20 cellular contexts compared by ENCODE assay signal in the genomic region with DNA sequence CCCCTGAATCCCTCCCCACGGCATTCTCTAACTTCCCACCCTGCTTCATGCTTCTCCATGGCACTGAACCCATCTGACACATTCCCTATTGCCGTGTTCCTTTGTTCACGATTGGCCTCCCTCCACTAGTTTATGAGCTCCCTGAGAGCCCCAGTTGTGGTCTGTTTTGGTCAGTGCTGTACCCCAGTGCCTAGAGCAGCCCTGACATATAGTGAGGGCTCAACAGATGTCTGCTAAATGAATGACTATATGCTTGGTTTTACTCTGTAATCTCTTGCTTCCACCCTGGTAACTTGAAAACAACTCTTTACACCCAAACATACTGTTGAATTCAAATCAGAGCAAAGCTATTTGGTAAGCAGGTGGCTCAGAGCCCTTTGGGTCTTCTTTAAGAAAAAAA.
A peak's percentile ranks its signal among the peaks of the same experiment; 100 is the strongest.
DNase-seq lines count a peak whose midpoint lies in the region; ATAC-seq and TF ChIP-seq lines count a peak whose summit lies in the region.
"Had no signal": no experiment of that assay in that cellular context is flagged by ENCODE, and none has a peak within 500 bp of the region (broad histone marks: within the 10 kb centered on the region; RNA-seq: fewer than 3 reads in every experiment).

No MANE protein-coding gene starts in this region.

- no peak overlapping the region for H2BK12ac ChIP-seq in neuronal stem cell (ENCODE audit: low read length)

- peak overlapping the region; percentile 59 for H3K27ac Mint-ChIP-seq in activated naive CD4-positive, alpha-beta T cell treated with anti-CD3 and anti-CD28 coated beads, Interleukin-2, amount 50 U/mL, for 24 hours
- peak overlapping the region; percentile 25 for H3K27ac Mint-ChIP-seq in activated naive CD8-positive, alpha-beta T cell treated with anti-CD3 and anti-CD28 coated beads, Interleukin-2, amount 10 ng/mL, durations not matched to agents 7 days and 5 days
- H3K27ac Mint-ChIP-seq in progenitor cell of endocrine pancreas, result no peak overlapping the region
- H3K27ac Mint-ChIP-seq: T-cell had no signal

- H3K9ac ChIP-seq in neuronal stem cell (ENCODE audit: low read depth, low read length, poor library complexity), result peak overlapping the region; percentile 44
- H3K9ac ChIP-seq: KMS-11 had no signal

- H3K4me3 Mint-ChIP-seq in activated naive CD4-positive, alpha-beta T cell treated with anti-CD3 and anti-CD28 coated beads, Interleukin-2, amount 50 U/mL, for 24 hours, result peak overlapping the region; percentile 83
- no peak overlapping the region for H3K4me3 Mint-ChIP-seq in activated naive CD8-positive, alpha-beta T cell treated with anti-CD3 and anti-CD28 coated beads, Interleukin-2, amount 10 ng/mL, durations not matched to agents 7 days and 5 days
- H3K4me3 Mint-ChIP-seq in progenitor cell of endocrine pancreas (ENCODE audit: low read depth), result no peak overlapping the region
- H3K4me3 Mint-ChIP-seq: T-cell had no signal

- H4K91ac ChIP-seq in neuronal stem cell (ENCODE audit: low read depth, low read length, poor library complexity), result no peak overlapping the region

- no peak overlapping the region for H3K4me3 ChIP-seq in neuronal stem cell (ENCODE audit: low read length in 2 of 2)
- H3K4me3 ChIP-seq: prostate gland, SJSA1, thoracic aorta had no signal

- H3K9me3 ChIP-seq in KOPT-K1 (ENCODE audit: insufficient read depth, low read length, poor library complexity, severe bottlenecking) (no peaks in the 10 kb centered on the region), neuronal stem cell (replicated peaks in 1 of 2; ENCODE audit: control insufficient read depth in 2 of 2, insufficient read depth in 1 of 2, low read depth in 1 of 2, low read length in 2 of 2) (peaks cover 0 to 3% of the 10 kb centered on the region in 2 donors)
- H3K9me3 ChIP-seq: prostate gland, SJSA1, thoracic aorta had no signal

- H3K4me1 Mint-ChIP-seq in activated naive CD4-positive, alpha-beta T cell treated with anti-CD3 and anti-CD28 coated beads, Interleukin-2, amount 50 U/mL, for 24 hours, result peaks cover 75% of the 10 kb centered on the region
- H3K4me1 Mint-ChIP-seq in activated naive CD8-positive, alpha-beta T cell treated with anti-CD3 and anti-CD28 coated beads, Interleukin-2, amount 10 ng/mL, durations not matched to agents 7 days and 5 days, result peaks cover 55% of the 10 kb centered on the region
- no peaks in the 10 kb centered on the region for H3K4me1 Mint-ChIP-seq in progenitor cell of endocrine pancreas (ENCODE audit: low read depth)

- no peak overlapping the region for H3K4ac ChIP-seq in neuronal stem cell (ENCODE audit: low read length)

- no peak overlapping the region for H3K14ac ChIP-seq in neuronal stem cell (ENCODE audit: low read length)

- peaks cover 0 to 16% (median 12%) of the 10 kb centered on the region in 3 experiments for H3K27me3 ChIP-seq in neuronal stem cell (ENCODE audit: control insufficient read depth in 3 of 3, insufficient read depth in 3 of 3, low read depth in 1 of 3, low read length in 3 of 3)
- H3K27me3 ChIP-seq: SJSA1 had no signal

- POLR2A ChIA-PET in activated naive CD8-positive, alpha-beta T cell treated with anti-CD3 and anti-CD28 coated beads, Interleukin-2, amount 10 ng/mL, durations not matched to agents 7 days and 5 days (lab: Charles Lee), result interaction anchor here (0.5 to 1.0 kb wide), 2 partner anchors 19 to 22 kb away, joined by 3 read pairs; no protein-coding TSS in a partner anchor

- no peaks in the 10 kb centered on the region for H3K9me3 Mint-ChIP-seq in activated naive CD4-positive, alpha-beta T cell treated with anti-CD3 and anti-CD28 coated beads, Interleukin-2, amount 50 U/mL, for 24 hours
- H3K9me3 Mint-ChIP-seq in activated naive CD8-positive, alpha-beta T cell treated with anti-CD3 and anti-CD28 coated beads, Interleukin-2, amount 10 ng/mL, durations not matched to agents 7 days and 5 days, result no peaks in the 10 kb centered on the region
- H3K9me3 Mint-ChIP-seq in progenitor cell of endocrine pancreas (ENCODE audit: low read depth), result no peaks in the 10 kb centered on the region
- H3K9me3 Mint-ChIP-seq: CD4-positive, alpha-beta memory T cell; T-cell had no signal

- no peak overlapping the region for H3K23ac ChIP-seq in neuronal stem cell (ENCODE audit: low read depth, low read length, poor library complexity)

- no peak for DNase-seq in activated naive CD4-positive, alpha-beta T cell (lab: John Stamatoyannopoulos, UW)
- DNase-seq in activated naive CD8-positive, alpha-beta T cell treated with anti-CD3 and anti-CD28 coated beads, Interleukin-2, amount 10 ng/mL, durations not matched to agents 7 days and 5 days, result no peak
- DNase-seq in neuronal stem cell (ENCODE audit: low spot score) (no peak), progenitor cell of endocrine pancreas (ENCODE audit: low spot score, unreplicated experiment) (no peak), NCI-H2171 treated with DMSO at 0.1 percent for 48 hours (lab: John Stamatoyannopoulos, UW) (no peak)
- no peak for DNase-seq in activated CD8-positive, alpha-beta memory T cell treated with anti-CD3 and anti-CD28 coated beads for 24 hours
- DNase-seq: activated naive CD4-positive, alpha-beta T cell treated with anti-CD3 and anti-CD28 coated beads, Interleukin-2, amount 50 U/mL, for 16 hours; CD4-positive, alpha-beta memory T cell; NCI-H1436 treated with DMSO at 0.1 percent for 48 hours; NCI-H774; stimulated activated CD4-positive, alpha-beta T cell treated with anti-CD3 and anti-CD28 coated beads, Interleukin-4, amount 100 ng/mL, for 24 hours; stimulated activated naive CD4-positive, alpha-beta T cell; T-cell had no signal

- H2BK15ac ChIP-seq in neuronal stem cell (ENCODE audit: low read length), result no peak overlapping the region

- H3K27me3 Mint-ChIP-seq in activated naive CD4-positive, alpha-beta T cell treated with anti-CD3 and anti-CD28 coated beads, Interleukin-2, amount 50 U/mL, for 24 hours, result no peaks in the 10 kb centered on the region
- no peaks in the 10 kb centered on the region for H3K27me3 Mint-ChIP-seq in activated naive CD8-positive, alpha-beta T cell treated with anti-CD3 and anti-CD28 coated beads, Interleukin-2, amount 10 ng/mL, durations not matched to agents 7 days and 5 days
- peaks cover 52% of the 10 kb centered on the region for H3K27me3 Mint-ChIP-seq in progenitor cell of endocrine pancreas
- H3K27me3 Mint-ChIP-seq: CD4-positive, alpha-beta memory T cell; T-cell had no signal

- WGBS in neuronal stem cell (ENCODE audit: extremely low coverage in 2 of 2, insufficient read length in 2 of 2, insufficient replicate concordance in 1 of 2), 2 donors, result no CpG with 5 or more reads among the region's 3 CpGs

- no peak for TF ChIP-seq CTCF in progenitor cell of endocrine pancreas (IDR thresholded peaks at IDR 0.05; ENCODE audit: unreplicated experiment)

- H3K4me1 ChIP-seq in neuronal stem cell (ENCODE audit: control insufficient read depth in 2 of 2, insufficient read depth in 1 of 2, low read depth in 1 of 2, low read length in 2 of 2), result peaks cover 2 to 6% of the 10 kb centered on the region in 2 donors
- H3K4me1 ChIP-seq: prostate gland had no signal

- H3K18ac ChIP-seq in neuronal stem cell (ENCODE audit: low read length), result no peak overlapping the region

- H2AK5ac ChIP-seq in neuronal stem cell (ENCODE audit: low read depth, low read length), result no peak overlapping the region

- H3K79me1 ChIP-seq in neuronal stem cell (ENCODE audit: low read depth, low read length), result no peaks in the 10 kb centered on the region

- ATAC-seq in activated naive CD8-positive, alpha-beta T cell treated with anti-CD3 and anti-CD28 coated beads, Interleukin-2, amount 10 ng/mL, durations not matched to agents 7 days and 5 days (ENCODE audit: low read depth), result no peak
- ATAC-seq: sciatic nerve, T-cell had no signal

- H4K8ac ChIP-seq in neuronal stem cell (ENCODE audit: low read depth, low read length), result no peak overlapping the region

- H3K36me3 ChIP-seq in KOPT-K1 (ENCODE audit: insufficient read depth, low read length), result peaks cover 6% of the 10 kb centered on the region; the same call in 1 of the 2 replicates
- H3K36me3 ChIP-seq in neuronal stem cell (replicated peaks in 1 of 2; ENCODE audit: control insufficient read depth in 2 of 2, insufficient read depth in 2 of 2, low read length in 2 of 2), result peaks cover 0 to 2% of the 10 kb centered on the region in 2 donors
- H3K36me3 ChIP-seq: prostate gland, SJSA1, thoracic aorta had no signal

- no peak overlapping the region for H2BK120ac ChIP-seq in neuronal stem cell (ENCODE audit: low read depth, low read length)

- no peak overlapping the region for H2BK5ac ChIP-seq in neuronal stem cell (ENCODE audit: low read length)

- H3K36me3 Mint-ChIP-seq in activated naive CD4-positive, alpha-beta T cell treated with anti-CD3 and anti-CD28 coated beads, Interleukin-2, amount 50 U/mL, for 24 hours, result peaks cover 29% of the 10 kb centered on the region
- peaks cover 5% of the 10 kb centered on the region for H3K36me3 Mint-ChIP-seq in activated naive CD8-positive, alpha-beta T cell treated with anti-CD3 and anti-CD28 coated beads, Interleukin-2, amount 10 ng/mL, durations not matched to agents 7 days and 5 days
- H3K36me3 Mint-ChIP-seq in progenitor cell of endocrine pancreas (ENCODE audit: insufficient read depth), result no peaks in the 10 kb centered on the region
- H3K36me3 Mint-ChIP-seq: CD4-positive, alpha-beta memory T cell; T-cell had no signal

- H3K4me2 ChIP-seq in neuronal stem cell (ENCODE audit: insufficient read depth, low read length, poor library complexity, severe bottlenecking), result no peak overlapping the region
- H3K4me2 ChIP-seq: KMS-11 had no signal

- peak overlapping the region; percentile 32 for H2AFZ ChIP-seq in neuronal stem cell (ENCODE audit: low read length)

- H3K27ac ChIP-seq in KOPT-K1 (ENCODE audit: low read depth, low read length, poor library complexity, severe bottlenecking), result peak overlapping the region; percentile 42
- H3K27ac ChIP-seq in neuronal stem cell (replicated peaks; ENCODE audit: low read length), result no peak overlapping the region
- H3K27ac ChIP-seq: KMS-11, prostate gland, SJSA1, thoracic aorta had no signal
